Comparison of ENCODE assay signal across 30 cellular contexts in the genomic region with DNA sequence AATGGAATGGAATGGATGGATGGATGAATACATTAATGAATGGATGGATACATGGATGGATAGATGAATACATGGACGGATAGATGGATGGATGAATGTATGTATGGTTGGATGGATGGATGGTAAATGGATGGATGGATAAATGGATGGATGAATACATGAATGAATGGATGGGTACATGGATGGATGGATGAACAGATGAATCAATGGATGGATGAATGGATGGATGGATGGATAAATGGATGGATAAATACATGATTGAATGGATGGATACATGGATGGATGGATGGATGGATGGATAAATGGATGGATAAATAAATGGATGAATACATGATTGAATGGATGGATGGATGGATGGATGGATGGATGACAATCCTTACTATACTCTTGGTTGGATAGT. TPM values are rescaled to one million over a fixed set of nuclear protein-coding genes. Genes with fewer than 3 reads are reported as not detected.
"Had no signal": no experiment of that assay in that cellular context is flagged by ENCODE, and none has a peak within 500 bp of the region (broad histone marks: within the 10 kb centered on the region; RNA-seq: fewer than 3 reads in every experiment).

No MANE protein-coding gene starts in this region.

- H2AFZ ChIP-seq: parathyroid adenoma had no signal

- H3K27ac ChIP-seq: ovary, parathyroid adenoma, psoas muscle, skin epidermis, spleen, suprapubic skin, testis, tibial artery, transverse colon, upper lobe of right lung, vagina had no signal

- H3K27me3 ChIP-seq: ovary, spleen, testis, tibial artery, transverse colon, upper lobe of right lung, vagina had no signal

- H3K9me3 ChIP-seq: ovary, psoas muscle, testis, tibial artery, transverse colon, upper lobe of right lung, vagina had no signal

- H3K4me1 ChIP-seq: parathyroid adenoma, psoas muscle, spleen, suprapubic skin, testis, tibial artery, transverse colon, upper lobe of right lung, vagina had no signal

- H3K4me2 ChIP-seq: smooth muscle cell had no signal

- ATAC-seq: naive thymus-derived CD4-positive, alpha-beta T cell; natural killer cell; psoas muscle; right cardiac atrium; sciatic nerve; stimulated activated memory B cell treated with anti-CD40 and anti-IgM and Interleukin-4, amounts not matched to agents 10 μg/mL and 1 μg/mL and 100 μg/mL, for 72 hours; stimulated activated naive CD8-positive, alpha-beta T cell treated with anti-CD3 and anti-CD28 coated beads, Interleukin-15, amount 100 ng/mL, for 72 hours; stimulated activated naive CD8-positive, alpha-beta T cell treated with anti-CD3 and anti-CD28 coated beads, Interleukin-15, Interleukin-2, amounts not matched to agents 100 U/mL and 50 U/mL, for 24 hours; upper lobe of right lung had no signal

- H3K79me2 ChIP-seq: parathyroid adenoma had no signal

- H3K4me3 ChIP-seq: ovary, psoas muscle, skin epidermis, smooth muscle cell, spleen, suprapubic skin, testis, tibial artery, transverse colon, upper lobe of right lung, vagina had no signal

- H3K9ac ChIP-seq: parathyroid adenoma had no signal

- DNase-seq: naive thymus-derived CD4-positive, alpha-beta T cell; natural killer cell; nephron progenitor cell; occipital lobe; ovary; posterior cingulate gyrus; psoas muscle; right cardiac atrium; spleen; stimulated activated CD4-positive, alpha-beta T cell treated with anti-CD3 and anti-CD28 coated beads, Interleukin-12 subunit alpha, Interleukin-12 subunit beta, amount 100 ng/mL, for 4 hours; stimulated activated CD4-positive, alpha-beta T cell treated with anti-CD3 and anti-CD28 coated beads, Interleukin-1b, Interleukin-23, amount 100 ng/mL, for 48 hours; stimulated activated CD4-positive, alpha-beta T cell treated with anti-CD3 and anti-CD28 coated beads, Interleukin-4, amount 100 ng/mL, for 1 hour; stimulated activated CD4-positive, alpha-beta T cell treated with anti-CD3 and anti-CD28 coated beads, Interleukin-4, amount 100 ng/mL, for 4 hours; stimulated activated CD8-positive, alpha-beta memory T cell treated with anti-CD3 and anti-CD28 coated beads, Interleukin-4, amount 100 ng/mL, for 48 hours; stimulated activated naive CD4-positive, alpha-beta T cell; stimulated activated naive CD8-positive, alpha-beta T cell treated with anti-CD3 and anti-CD28 coated beads, Interleukin-15, amount 100 ng/mL, for 72 hours; stimulated activated naive CD8-positive, alpha-beta T cell treated with anti-CD3 and anti-CD28 coated beads, Interleukin-15, Interleukin-2, amounts not matched to agents 100 U/mL and 50 U/mL, for 24 hours; substantia nigra; testis; tibial artery; transverse colon; upper lobe of right lung had no signal

- H3K36me3 ChIP-seq: ovary, spleen, suprapubic skin, tibial artery, upper lobe of right lung, vagina had no signal

RNA-seq across cellular contexts. Expression of gene TMC5, which starts 26.0 kb away (rescaled TPM):
- total RNA-seq: naive thymus-derived CD4-positive, alpha-beta T cell; natural killer cell; neural crest cell; occipital lobe; psoas muscle; vagina had no signal
- polyA plus RNA-seq: naive thymus-derived CD4-positive, alpha-beta T cell; smooth muscle cell had no signal
